8 cellular contexts compared by ENCODE assay signal in the genomic region with DNA sequence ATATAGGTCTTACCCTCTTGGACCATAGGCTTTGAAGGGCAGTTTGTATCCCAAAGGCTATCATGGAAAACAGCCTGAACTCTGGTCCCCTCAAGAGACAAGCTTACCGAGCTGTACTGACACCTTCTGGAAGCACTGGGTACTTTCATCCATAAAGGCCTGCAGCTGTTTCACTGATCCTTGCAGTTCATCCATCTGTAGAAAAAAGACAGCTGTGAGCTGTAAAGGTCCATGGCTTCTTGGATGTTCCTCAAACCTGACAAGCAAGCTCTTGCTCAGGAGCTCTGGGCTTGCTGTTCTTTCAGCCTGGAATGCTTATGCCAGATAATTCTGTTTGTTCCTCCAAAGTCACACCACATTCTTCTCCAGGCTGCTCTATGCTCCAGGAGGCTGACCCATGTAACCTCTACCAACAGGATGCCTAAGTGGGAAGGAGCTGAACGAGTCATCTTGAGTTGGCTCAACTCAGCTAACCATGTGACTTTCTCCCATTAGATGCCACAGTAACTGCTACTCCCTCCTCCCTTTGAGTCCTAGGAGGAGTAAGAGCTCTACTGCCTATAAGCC. TPM values are rescaled to one million over a fixed set of nuclear protein-coding genes. Genes with fewer than 3 reads are reported as not detected.
DNase-seq lines count a peak whose midpoint lies in the region; ATAC-seq and TF ChIP-seq lines count a peak whose summit lies in the region.

No MANE protein-coding gene starts in this region.

- CTCF ChIA-PET in BJ (lab: Yijun Ruan, JAX): interaction anchor here (0.6 to 3.4 kb wide), 24 partner anchors 10 to 616 kb away, joined by 3 to 32 read pairs (median 4); partner anchors contain the start of genes DSN1 and NDRG3

- POLR2A ChIA-PET in BJ (lab: Charles Lee): no interaction called here

- DNase-seq in BJ (ENCODE audit: low read depth) (peak; percentile 16), H4 (ENCODE audit: low spot score) (peak; percentile 40), NCI-H524 (lab: John Stamatoyannopoulos, UW) (peak; percentile 56 to 80), epithelial cell of proximal tubule (ENCODE audit: low read depth) (peak; percentile 80)
- peak; percentile 16 to 41 for DNase-seq in activated CD4-positive, alpha-beta T cell treated with anti-CD3 and anti-CD28 coated beads, Interleukin-2, amount 50 U/mL, for 48 hours
- DNase-seq in effector memory CD4-positive, alpha-beta T cell: no peak

- H3K9me3 ChIP-seq in muscle layer of duodenum (ENCODE audit: control insufficient read depth in 1 of 2, low read length in 2 of 2): no peaks in the 10 kb centered on the region
- no peaks in the 10 kb centered on the region for H3K9me3 ChIP-seq in effector memory CD4-positive, alpha-beta T cell (ENCODE audit: control insufficient read depth, low read length)

- H3K27me3 ChIP-seq in BJ (ENCODE audit: control insufficient read depth, insufficient read depth, low read length) (no peaks in the 10 kb centered on the region), muscle layer of duodenum (ENCODE audit: low read depth, low read length) (no peaks in the 10 kb centered on the region)
- H3K27me3 ChIP-seq in effector memory CD4-positive, alpha-beta T cell (replicated peaks; ENCODE audit: control insufficient read depth, insufficient read depth, low read length, poor library complexity, severe bottlenecking): no peaks in the 10 kb centered on the region

- peaks cover 0 to 7% of the 10 kb centered on the region in 2 donors for H3K4me1 ChIP-seq in muscle layer of duodenum (ENCODE audit: control insufficient read depth in 1 of 2, insufficient read depth in 2 of 2, low read length in 2 of 2)
- H3K4me1 ChIP-seq in effector memory CD4-positive, alpha-beta T cell (ENCODE audit: control insufficient read depth, insufficient read depth, low read length, poor library complexity, severe bottlenecking): no peaks in the 10 kb centered on the region

- H3K4me3 ChIP-seq in BJ (ENCODE audit: low read depth, low read length): no peak overlapping the region
- H3K4me3 ChIP-seq in epithelial cell of proximal tubule (ENCODE audit: low read depth, low read length): no peak overlapping the region
- H3K4me3 ChIP-seq in muscle layer of duodenum (ENCODE audit: low read depth in 1 of 2, low read length in 2 of 2): no peak overlapping the region
- no peak overlapping the region for H3K4me3 ChIP-seq in effector memory CD4-positive, alpha-beta T cell (ENCODE audit: insufficient read depth, low read depth, low read length, poor library complexity, severe bottlenecking)

- TF ChIP-seq CTCF in BJ (IDR thresholded peaks at IDR 0.05; ENCODE audit: insufficient read depth, low read depth, low read length) (peak; percentile 83), epithelial cell of proximal tubule (conservative IDR thresholded peaks at IDR 0.05; ENCODE audit: low read depth, low read length) (peak; percentile 91)

- no peak for ATAC-seq in GM18519 (IDR thresholded peaks at IDR 0.05; ENCODE audit: low FRiP score, unreplicated experiment)

- H3K36me3 ChIP-seq in BJ (ENCODE audit: control insufficient read depth, insufficient read depth, low read length) (peaks cover 1% of the 10 kb centered on the region; the same call in 1 of the 2 replicates), muscle layer of duodenum (ENCODE audit: control insufficient read depth in 1 of 2, insufficient read depth in 2 of 2, low read length in 2 of 2) (peaks cover 5 to 12% of the 10 kb centered on the region in 2 donors)
- H3K36me3 ChIP-seq in effector memory CD4-positive, alpha-beta T cell (ENCODE audit: control insufficient read depth, insufficient read depth, low read length): no peaks in the 10 kb centered on the region

- peak overlapping the region; percentile 22 for H3K27ac ChIP-seq in muscle layer of duodenum (ENCODE audit: low read length)
- no peak overlapping the region for H3K27ac ChIP-seq in effector memory CD4-positive, alpha-beta T cell (ENCODE audit: insufficient read depth, low read length, poor library complexity, severe bottlenecking)

RNA-seq across cellular contexts. Expression of gene NDRG3, which starts 8.8 kb away (rescaled TPM):
- polyA plus RNA-seq in BJ (2011; rRNA removed): 27.0 and 28.5 TPM in 2 replicates
- 17.4 and 20.5 TPM in 2 replicates for polyA minus RNA-seq in BJ (2011; rRNA and poly(A)+ RNA removed)
- 23.6 and 24.1 TPM in 2 replicates for total RNA-seq in H4 (2014; rRNA removed; shearing (Covaris generic))
- 16.7 and 17.3 TPM in 2 replicates for total RNA-seq in epithelial cell of proximal tubule

RNA-seq across cellular contexts. Expression of gene DSN1, which starts 18.8 kb away (rescaled TPM):
- 7.3 and 11.0 TPM in 2 replicates for polyA plus RNA-seq in BJ (2011; rRNA removed)
- polyA minus RNA-seq in BJ (2011; rRNA and poly(A)+ RNA removed): 2.8 and 4.3 TPM in 2 replicates
- 44.3 and 47.9 TPM in 2 replicates for total RNA-seq in H4 (2014; rRNA removed; shearing (Covaris generic))
- total RNA-seq in epithelial cell of proximal tubule: 19.8 and 29.6 TPM in 2 replicates

Comparison
In these comparisons a context has a peak if more than half of its experiments do, and no peak if none do; other contexts are left out.
1. DNase-seq: peak in BJ (single experiment), H4 (single experiment), NCI-H524 (2 of 2), activated CD4-positive, alpha-beta T cell treated with anti-CD3 and anti-CD28 coated beads, Interleukin-2, amount 50 U/mL, for 48 hours (2 of 2) and epithelial cell of proximal tubule (single experiment); none in effector memory CD4-positive, alpha-beta T cell (0 of 3).